Comparison of ENCODE assay signal across 22 cellular contexts in genomic region chr16:2761472-2761871, GRCh38. TPM values are rescaled to one million over a fixed set of nuclear protein-coding genes. Genes with fewer than 3 reads are reported as not detected.
DNase-seq lines count a peak whose midpoint lies in the region; ATAC-seq and TF ChIP-seq lines count a peak whose summit lies in the region.
"Had no signal": no experiment of that assay in that cellular context is flagged by ENCODE, and none has a peak within 500 bp of the region (broad histone marks: within the 10 kb centered on the region; RNA-seq: fewer than 3 reads in every experiment).

No MANE protein-coding gene starts in this region.

- no peak overlapping the region for H3K4me3 ChIP-seq in left ventricle myocardium inferior
- H3K4me3 ChIP-seq: SJCRH30 had no signal

- peak overlapping the region; percentile 46 to 61 for H3K27ac Mint-ChIP-seq in effector memory CD8-positive, alpha-beta T cell
- peak overlapping the region; percentile 33 for H3K27ac Mint-ChIP-seq in stimulated activated naive B cell treated with anti-CD40 and anti-IgM and Interleukin-4, amounts not matched to agents 10 μg/mL and 1 μg/mL and 100 μg/mL, for 72 hours

- POLR2A ChIA-PET in RWPE1 (lab: Yijun Ruan, JAX; ENCODE audit: low non-redundant PET) = no interaction called here

- H3K4me1 Mint-ChIP-seq in effector memory CD8-positive, alpha-beta T cell (ENCODE audit: low read depth in 2 of 2) = peaks cover 17 to 40% of the 10 kb centered on the region in 2 donors
- peaks cover 24 to 80% of the 10 kb centered on the region in 2 donors for H3K4me1 Mint-ChIP-seq in stimulated activated naive B cell treated with anti-CD40 and anti-IgM and Interleukin-4, amounts not matched to agents 10 μg/mL and 1 μg/mL and 100 μg/mL, for 72 hours

- no peaks in the 10 kb centered on the region for H3K27me3 Mint-ChIP-seq in effector memory CD8-positive, alpha-beta T cell
- H3K27me3 Mint-ChIP-seq in stimulated activated naive B cell treated with anti-CD40 and anti-IgM and Interleukin-4, amounts not matched to agents 10 μg/mL and 1 μg/mL and 100 μg/mL, for 72 hours = no peaks in the 10 kb centered on the region

- peaks cover 96% of the 10 kb centered on the region for H3K36me3 Mint-ChIP-seq in effector memory CD8-positive, alpha-beta T cell (ENCODE audit: insufficient read depth)
- H3K36me3 Mint-ChIP-seq in stimulated activated naive B cell treated with anti-CD40 and anti-IgM and Interleukin-4, amounts not matched to agents 10 μg/mL and 1 μg/mL and 100 μg/mL, for 72 hours = peaks cover 86 to 97% of the 10 kb centered on the region in 2 donors

- peaks cover 93% of the 10 kb centered on the region for H3K36me3 ChIP-seq in left ventricle myocardium inferior

- intact Hi-C loops in Right ventricle myocardium superior (cut with DNase I) (no loop called here), left ventricle myocardium inferior (cut with micrococcal nuclease) (no loop called here)

- H3K4me3 Mint-ChIP-seq in effector memory CD8-positive, alpha-beta T cell = no peak overlapping the region
- no peak overlapping the region for H3K4me3 Mint-ChIP-seq in stimulated activated naive B cell treated with anti-CD40 and anti-IgM and Interleukin-4, amounts not matched to agents 10 μg/mL and 1 μg/mL and 100 μg/mL, for 72 hours

- no peaks in the 10 kb centered on the region for H3K9me3 Mint-ChIP-seq in effector memory CD8-positive, alpha-beta T cell
- no peaks in the 10 kb centered on the region for H3K9me3 Mint-ChIP-seq in stimulated activated naive B cell treated with anti-CD40 and anti-IgM and Interleukin-4, amounts not matched to agents 10 μg/mL and 1 μg/mL and 100 μg/mL, for 72 hours

- H3K27me3 ChIP-seq in left ventricle myocardium inferior (ENCODE audit: low read depth) = no peaks in the 10 kb centered on the region
- H3K27me3 ChIP-seq: SJCRH30 had no signal

- CTCF ChIA-PET in RWPE1 (lab: Yijun Ruan, JAX) = no interaction called here

- H3K4me1 ChIP-seq in left ventricle myocardium inferior = peaks cover 38% of the 10 kb centered on the region
- H3K4me1 ChIP-seq: SJCRH30 had no signal

- no peak overlapping the region for H3K27ac ChIP-seq in left ventricle myocardium inferior (replicated peaks)
- peak overlapping the region; percentile 14; the same call in 1 of the 2 replicates for H3K27ac ChIP-seq in RWPE1
- H3K27ac ChIP-seq: C4-2B, KMS-11, SJCRH30 had no signal

- TF ChIP-seq CTCF in left ventricle myocardium inferior (IDR thresholded peaks at IDR 0.05; ENCODE audit: borderline replicate concordance) = no peak
- no peak for TF ChIP-seq CTCF in RWPE1 (conservative IDR thresholded peaks at IDR 0.05; ENCODE audit: low read depth)

- H3K9me3 ChIP-seq in left ventricle myocardium inferior (replicated peaks) = no peaks in the 10 kb centered on the region
- H3K9me3 ChIP-seq: SJCRH30 had no signal

- ATAC-seq in Right ventricle myocardium superior (ENCODE audit: poor library complexity) (no peak), GM21529 (IDR thresholded peaks at IDR 0.05; ENCODE audit: unreplicated experiment) (no peak)
- ATAC-seq in effector memory CD8-positive, alpha-beta T cell (replicated peaks) = no peak
- ATAC-seq in stimulated activated naive B cell treated with anti-CD40 and anti-IgM and Interleukin-4, amounts not matched to agents 10 μg/mL and 1 μg/mL and 100 μg/mL, for 72 hours (replicated peaks) = no peak
- ATAC-seq: HCT116, Panc1 had no signal

- DNase-seq in Right ventricle myocardium superior (peak; percentile 2), left ventricle myocardium inferior (no peak), RWPE1 (ENCODE audit: low spot score) (no peak), HT-29 (ENCODE audit: low spot score) (no peak)
- no peak for DNase-seq in effector memory CD8-positive, alpha-beta T cell
- no peak for DNase-seq in stimulated activated naive B cell treated with anti-CD40 and anti-IgM and Interleukin-4, amounts not matched to agents 10 μg/mL and 1 μg/mL and 100 μg/mL, for 72 hours
- DNase-seq: DMS53, GDM1, IMR-90, NCI-H1105, NCI-H1694, NCI-H2081, NCI-H2171 treated with DMSO at 0.1 percent for 48 hours, NCI-H524 treated with DMSO at 0.1 percent for 48 hours, NCI-H82, SJCRH30 had no signal

RNA-seq across cellular contexts. Expression of gene SRRM2, which starts 9.0 kb away (rescaled TPM):
- total RNA-seq in Right ventricle myocardium superior = 243 TPM
- 251 TPM for total RNA-seq in left ventricle myocardium inferior
- total RNA-seq in HT-29 (2014; rRNA removed; shearing (Covaris generic)) = 132 and 138 TPM in 2 replicates

RNA-seq across cellular contexts. Expression of gene ELOB, which starts 15.6 kb away (rescaled TPM):
- total RNA-seq in Right ventricle myocardium superior (299 TPM), left ventricle myocardium inferior (304 TPM)
- 387 and 398 TPM in 2 replicates for total RNA-seq in HT-29 (2014; rRNA removed; shearing (Covaris generic))

RNA-seq across cellular contexts. Expression of gene PRSS33, which starts 25.9 kb away (rescaled TPM):
- total RNA-seq in Right ventricle myocardium superior (not detected), left ventricle myocardium inferior (not detected)
- 0.13 TPM in 1 of 2 replicates, not detected in the other for total RNA-seq in HT-29 (2014; rRNA removed; shearing (Covaris generic))
- total RNA-seq: H1, IMR-90, SJCRH30 had no signal

RNA-seq across cellular contexts. Expression of gene PRSS41, which starts 36.8 kb away (rescaled TPM):
- total RNA-seq in Right ventricle myocardium superior (not detected), left ventricle myocardium inferior (not detected)
- total RNA-seq in HT-29 (2014; rRNA removed; shearing (Covaris generic)) = not detected in 2 replicates
- total RNA-seq: H1, IMR-90, SJCRH30 had no signal

RNA-seq across cellular contexts. Expression of gene PRSS27, which starts 41.4 kb away (rescaled TPM):
- total RNA-seq in Right ventricle myocardium superior = 0.30 TPM
- 0.11 TPM for total RNA-seq in left ventricle myocardium inferior
- total RNA-seq in HT-29 (2014; rRNA removed; shearing (Covaris generic)) = 0.23 and 2.6 TPM in 2 replicates
